13 cellular contexts compared by ENCODE assay signal in genomic region chr4:24768604-24769003, GRCh38. TPM values are rescaled to one million over a fixed set of nuclear protein-coding genes. Genes with fewer than 3 reads are reported as not detected.
DNase-seq lines count a peak whose midpoint lies in the region; ATAC-seq, FAIRE-seq and TF ChIP-seq lines count a peak whose summit lies in the region.
"Had no signal": no experiment of that assay in that cellular context is flagged by ENCODE, and none has a peak within 500 bp of the region (broad histone marks: within the 10 kb centered on the region; RNA-seq: fewer than 3 reads in every experiment).

No MANE protein-coding gene starts in this region.

- H3K27me3 ChIP-seq in vagina, result no peaks in the 10 kb centered on the region
- H3K27me3 ChIP-seq: SJSA1 had no signal

- DNase-seq in GM12891 (ENCODE audit: insufficient read length, low spot score) (peak; percentile 11), glutamatergic neuron (no peak), NCI-H345 (lab: John Stamatoyannopoulos, UW) (no peak), NCI-H2227 (lab: John Stamatoyannopoulos, UW; ENCODE audit: unreplicated experiment) (no peak), vagina (ENCODE audit: extremely low spot score in 2 of 2) (no peak)
- DNase-seq: NCI-H526 treated with DMSO at 0.1 percent for 48 hours had no signal

- TF ChIP-seq CTCF in glutamatergic neuron (IDR thresholded peaks at IDR 0.05; ENCODE audit: partially characterized antibody, unreplicated experiment), result no peak
- TF ChIP-seq CTCF in vagina (IDR thresholded peaks at IDR 0.05), result no peak

- ATAC-seq in GM19372 (IDR thresholded peaks at IDR 0.05; ENCODE audit: low read depth, unreplicated experiment), result peak; percentile 78
- ATAC-seq in HG02678 (IDR thresholded peaks at IDR 0.05; ENCODE audit: unreplicated experiment), result peak; percentile 80
- ATAC-seq in HG03432 (IDR thresholded peaks at IDR 0.05; ENCODE audit: unreplicated experiment), result peak; percentile 70

- no peak for TF ChIP-seq POLR2A in GM12891 (IDR thresholded peaks at IDR 0.05; ENCODE audit: low read depth, low read length)
- no peak for TF ChIP-seq POLR2A in vagina (IDR thresholded peaks at IDR 0.05)

- H3K27me3 Mint-ChIP-seq in glutamatergic neuron (ENCODE audit: unreplicated experiment), result peaks cover 4% of the 10 kb centered on the region

- no peak overlapping the region for H3K27ac ChIP-seq in vagina
- H3K27ac ChIP-seq: SJSA1 had no signal

- no peak overlapping the region for H3K4me3 Mint-ChIP-seq in glutamatergic neuron (ENCODE audit: unreplicated experiment)
- H3K4me3 Mint-ChIP-seq: central memory CD8-positive, alpha-beta T cell had no signal

- H3K36me3 Mint-ChIP-seq in glutamatergic neuron (ENCODE audit: unreplicated experiment), result peaks cover 9% of the 10 kb centered on the region

- H3K4me1 Mint-ChIP-seq in glutamatergic neuron (ENCODE audit: low read depth, unreplicated experiment), result no peaks in the 10 kb centered on the region
- H3K4me1 Mint-ChIP-seq: central memory CD8-positive, alpha-beta T cell had no signal

- H3K4me1 ChIP-seq in vagina, result peaks cover 31% of the 10 kb centered on the region

- H3K9me3 Mint-ChIP-seq in glutamatergic neuron (ENCODE audit: unreplicated experiment), result no peaks in the 10 kb centered on the region
- H3K9me3 Mint-ChIP-seq: central memory CD8-positive, alpha-beta T cell had no signal

- intact Hi-C loops in vagina (cut with DNase I), result no loop called here

- no peaks in the 10 kb centered on the region for H3K9me3 ChIP-seq in vagina
- H3K9me3 ChIP-seq: SJSA1 had no signal

- FAIRE-seq in GM12891 (lab: Jason Lieb, UNC), result peak; percentile 71
- FAIRE-seq: H54, urothelium cell line had no signal

- no peaks in the 10 kb centered on the region for H3K36me3 ChIP-seq in vagina
- H3K36me3 ChIP-seq: SJSA1 had no signal

- no peak overlapping the region for H3K27ac Mint-ChIP-seq in glutamatergic neuron (ENCODE audit: unreplicated experiment)

- H3K4me3 ChIP-seq in vagina, result no peak overlapping the region
- H3K4me3 ChIP-seq: SJSA1 had no signal

TF ChIP-seq in GM12891, 5 proteins besides CTCF, POLR2A, EP300 and RAD21:
- TF ChIP-seq TAF1 (IDR thresholded peaks at IDR 0.05; ENCODE audit: low read depth, low read length) (no peak), SPI1 (IDR thresholded peaks at IDR 0.05; ENCODE audit: low read depth, low read length) (peak; percentile 100), PAX5 (IDR thresholded peaks at IDR 0.05; ENCODE audit: insufficient read depth, low read length, severe bottlenecking) (no peak), POLR2AphosphoS5 (IDR thresholded peaks at IDR 0.05; ENCODE audit: low read depth, low read length) (no peak), POU2F2 (IDR thresholded peaks at IDR 0.05; ENCODE audit: low read depth, low read length) (no peak)

RNA-seq across cellular contexts. Expression of gene SOD3, which starts 26.8 kb away (rescaled TPM):
- polyA plus RNA-seq in GM12891 (2012; ENCODE audit: low read depth, missing spikeins), result not detected
- total RNA-seq in glutamatergic neuron (ENCODE audit: unreplicated experiment) (not detected), vagina (280 TPM)

Comparison
In these comparisons a context has a peak if more than half of its experiments do, and no peak if none do; other contexts are left out.
1. RNA of gene SOD3, which starts 26.8 kb away (total RNA-seq): 280 TPM in vagina (single experiment); not detected in glutamatergic neuron (single experiment); every median in the first group is over 100 times any median in the second.
2. Peak in every context shown above with its lines, with median percentiles within 50 percentile points of each other: ATAC-seq.